ENCODE assay signal across 8 cellular contexts in the genomic region with DNA sequence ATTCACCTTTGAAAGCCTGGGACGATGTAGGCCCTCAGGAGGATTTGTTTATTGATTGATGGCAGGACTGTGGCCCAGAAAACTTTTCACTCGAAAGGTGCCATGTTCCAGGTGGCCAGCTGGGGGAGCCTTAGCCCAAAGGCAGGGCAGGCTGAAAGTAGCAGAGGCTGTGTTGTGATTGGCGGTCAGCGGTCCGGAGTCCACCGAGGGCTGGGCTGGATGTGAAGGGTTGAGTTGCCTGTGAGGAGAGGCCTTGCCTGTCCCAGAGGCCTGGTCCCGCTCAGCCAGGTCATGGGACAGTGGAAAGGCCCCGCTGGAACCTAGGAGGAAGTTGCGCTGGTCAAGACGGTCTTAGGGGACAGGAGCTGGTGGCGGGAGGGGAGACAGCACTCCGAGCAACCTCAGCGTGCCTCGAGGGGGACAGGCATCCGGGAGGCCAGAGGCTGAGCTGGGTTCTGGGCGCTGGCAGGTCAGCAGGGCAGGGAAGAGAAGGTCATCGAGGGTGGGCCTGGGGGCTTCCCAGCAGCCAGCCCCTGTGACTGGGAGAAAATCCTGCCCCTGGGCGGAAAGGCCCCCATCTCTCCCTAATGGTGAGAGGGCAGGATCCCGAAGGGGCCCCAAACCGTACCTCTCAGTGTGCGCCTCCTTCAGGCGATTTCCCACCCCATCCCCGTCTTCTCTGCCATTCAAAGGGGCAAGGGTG. TPM values are rescaled to one million over a fixed set of nuclear protein-coding genes. Genes with fewer than 3 reads are reported as not detected.
DNase-seq lines count a peak whose midpoint lies in the region; ATAC-seq and TF ChIP-seq lines count a peak whose summit lies in the region.

No MANE protein-coding gene starts in this region.

- H2AFZ ChIP-seq in HCT116 (ENCODE audit: low read depth, low read length, poor library complexity, severe bottlenecking): no peak overlapping the region

- H3K9me2 ChIP-seq in HCT116 (ENCODE audit: insufficient read depth): no peaks in the 10 kb centered on the region

- no peaks in the 10 kb centered on the region for H3K36me3 Mint-ChIP-seq in activated CD8-positive, alpha-beta memory T cell treated with anti-CD3 and anti-CD28 coated beads, Interleukin-2, amount 10 ng/mL, durations not matched to agents 7 days and 5 days

- peak; percentile 70 to 88 (median 80); a peak in 5 of 6 replicates for TF ChIP-seq CTCF in HCT116 (IDR thresholded peaks at IDR 0.05 in 2 of 3, conservative IDR thresholded peaks at IDR 0.05 in 1 of 3; ENCODE audit: borderline replicate concordance in 1 of 3, insufficient read depth in 1 of 3, low read depth in 2 of 3, low read length in 2 of 3)

- CTCF ChIA-PET in HCT116 (lab: Charles Lee): interaction anchor here (0.5 to 1.4 kb wide), 5 partner anchors 9 to 228 kb away, joined by 3 to 4 read pairs (median 3); partner anchors contain the start of gene SDR39U1
- CTCF ChIA-PET in activated CD8-positive, alpha-beta memory T cell treated with anti-CD3 and anti-CD28 coated beads, Interleukin-2, amount 10 ng/mL, durations not matched to agents 7 days and 5 days (lab: Charles Lee): interaction anchor here (0.6 to 5.5 kb wide), 13 partner anchors 9 to 651 kb away, joined by 3 to 26 read pairs (median 3); partner anchors contain the start of genes GZMB and GZMH

- H3K4me2 ChIP-seq in HCT116 (ENCODE audit: low read length): 0 out of 2 replicates have a peak overlapping the region, but pooled peaks have one; percentile 17

- H3K27ac ChIP-seq in HCT116 (ENCODE audit: low read depth, low read length): no peak overlapping the region

- H3K4me1 Mint-ChIP-seq in activated CD8-positive, alpha-beta memory T cell treated with anti-CD3 and anti-CD28 coated beads, Interleukin-2, amount 10 ng/mL, durations not matched to agents 7 days and 5 days: peaks cover 20% of the 10 kb centered on the region

- intact Hi-C loops in HCT116 (cut with micrococcal nuclease): loop anchor here (2.0 kb wide), 1 partner anchor 197 kb away; no protein-coding TSS in a partner anchor

- TF ChIP-seq RAD21 in HCT116 (IDR thresholded peaks at IDR 0.05; ENCODE audit: low read depth): peak; percentile 69

- BruUV-seq in HCT116 (replicated peaks; lab: Mats Ljungman, UMichigan): no TSS peak

- H3K4me1 ChIP-seq in HCT116 (ENCODE audit: control insufficient read depth in 1 of 2, insufficient read depth in 2 of 2, low read length in 2 of 2): peaks cover 2 to 23% of the 10 kb centered on the region in 2 experiments; a peak in 3 of 4 replicates

- H3K36me3 ChIP-seq in HCT116 (ENCODE audit: control insufficient read depth in 1 of 2, insufficient read depth in 2 of 2, low read length in 2 of 2): no peaks in the 10 kb centered on the region

- RAD21 ChIA-PET in HCT116 (lab: Charles Lee; ENCODE audit: low non-redundant PET in 1 of 2, low total read pairs in 2 of 2, uncharacterized antibody in 2 of 2, unreplicated experiment in 2 of 2): no interaction called here

- no peaks in the 10 kb centered on the region for H3K27me3 Mint-ChIP-seq in activated CD8-positive, alpha-beta memory T cell treated with anti-CD3 and anti-CD28 coated beads, Interleukin-2, amount 10 ng/mL, durations not matched to agents 7 days and 5 days

- no peaks in the 10 kb centered on the region for H3K9me3 Mint-ChIP-seq in activated CD8-positive, alpha-beta memory T cell treated with anti-CD3 and anti-CD28 coated beads, Interleukin-2, amount 10 ng/mL, durations not matched to agents 7 days and 5 days (ENCODE audit: low read depth)

- peak overlapping the region; percentile 38 for H3K4me3 Mint-ChIP-seq in activated CD8-positive, alpha-beta memory T cell treated with anti-CD3 and anti-CD28 coated beads, Interleukin-2, amount 10 ng/mL, durations not matched to agents 7 days and 5 days

- no peaks in the 10 kb centered on the region for H4K20me1 ChIP-seq in HCT116 (ENCODE audit: insufficient read depth)

- H3K79me2 ChIP-seq in HCT116 (ENCODE audit: insufficient read depth, low read length): no peaks in the 10 kb centered on the region

- no peak for TF ChIP-seq POLR2A in HCT116 (IDR thresholded peaks at IDR 0.05; ENCODE audit: borderline replicate concordance, extremely low read depth, insufficient read depth, insufficient read length)

- POLR2A ChIA-PET in HCT116 (lab: Charles Lee): no interaction called here

- no peak overlapping the region for H3K9ac ChIP-seq in HCT116 (ENCODE audit: low read length)

- DNase-seq in NCI-H524 (lab: John Stamatoyannopoulos, UW) (peak; percentile 16 to 57), NCI-H524 treated with DMSO at 0.1 percent for 48 hours (lab: John Stamatoyannopoulos, UW) (no peak), HCT116 (ENCODE audit: low read depth, low spot score) (peak; percentile 44), NCI-H510A treated with DMSO at 0.1 percent for 48 hours (lab: John Stamatoyannopoulos, UW) (peak; percentile 9), fibroblast of the conjunctiva (ENCODE audit: low read depth) (peak; percentile 1)
- peak; percentile 71 for DNase-seq in activated CD8-positive, alpha-beta memory T cell treated with anti-CD3 and anti-CD28 coated beads, Interleukin-2, amount 10 ng/mL, durations not matched to agents 7 days and 5 days
- peak; percentile 21 to 55 for DNase-seq in stimulated activated CD4-positive, alpha-beta T cell treated with anti-CD3 and anti-CD28 coated beads, Interleukin-12 subunit alpha, Interleukin-12 subunit beta, amount 100 ng/mL, for 24 hours (ENCODE audit: low read depth in 2 of 2)

- no peaks in the 10 kb centered on the region for H3K27me3 ChIP-seq in HCT116 (ENCODE audit: insufficient read depth, low read length)

- H3K27ac Mint-ChIP-seq in activated CD8-positive, alpha-beta memory T cell treated with anti-CD3 and anti-CD28 coated beads, Interleukin-2, amount 10 ng/mL, durations not matched to agents 7 days and 5 days: peak overlapping the region; percentile 71

- ATAC-seq in HCT116 (peak; percentile 98), GM21515 (IDR thresholded peaks at IDR 0.05; ENCODE audit: unreplicated experiment) (no peak)
- ATAC-seq in activated CD8-positive, alpha-beta memory T cell treated with anti-CD3 and anti-CD28 coated beads, Interleukin-2, amount 10 ng/mL, durations not matched to agents 7 days and 5 days: peak; percentile 82

- H3K9me3 ChIP-seq in HCT116 (ENCODE audit: control insufficient read depth in 1 of 2, insufficient read depth in 1 of 2, low read depth in 1 of 2, low read length in 2 of 2): no peaks in the 10 kb centered on the region

- no peak overlapping the region for H3K4me3 ChIP-seq in HCT116 (replicated peaks in 1 of 2; ENCODE audit: low read depth in 1 of 2, low read length in 2 of 2)

TF ChIP-seq in HCT116, 20 proteins besides CTCF, POLR2A, EP300 and RAD21 (continues in another document):
- TF ChIP-seq, protein P1, sequence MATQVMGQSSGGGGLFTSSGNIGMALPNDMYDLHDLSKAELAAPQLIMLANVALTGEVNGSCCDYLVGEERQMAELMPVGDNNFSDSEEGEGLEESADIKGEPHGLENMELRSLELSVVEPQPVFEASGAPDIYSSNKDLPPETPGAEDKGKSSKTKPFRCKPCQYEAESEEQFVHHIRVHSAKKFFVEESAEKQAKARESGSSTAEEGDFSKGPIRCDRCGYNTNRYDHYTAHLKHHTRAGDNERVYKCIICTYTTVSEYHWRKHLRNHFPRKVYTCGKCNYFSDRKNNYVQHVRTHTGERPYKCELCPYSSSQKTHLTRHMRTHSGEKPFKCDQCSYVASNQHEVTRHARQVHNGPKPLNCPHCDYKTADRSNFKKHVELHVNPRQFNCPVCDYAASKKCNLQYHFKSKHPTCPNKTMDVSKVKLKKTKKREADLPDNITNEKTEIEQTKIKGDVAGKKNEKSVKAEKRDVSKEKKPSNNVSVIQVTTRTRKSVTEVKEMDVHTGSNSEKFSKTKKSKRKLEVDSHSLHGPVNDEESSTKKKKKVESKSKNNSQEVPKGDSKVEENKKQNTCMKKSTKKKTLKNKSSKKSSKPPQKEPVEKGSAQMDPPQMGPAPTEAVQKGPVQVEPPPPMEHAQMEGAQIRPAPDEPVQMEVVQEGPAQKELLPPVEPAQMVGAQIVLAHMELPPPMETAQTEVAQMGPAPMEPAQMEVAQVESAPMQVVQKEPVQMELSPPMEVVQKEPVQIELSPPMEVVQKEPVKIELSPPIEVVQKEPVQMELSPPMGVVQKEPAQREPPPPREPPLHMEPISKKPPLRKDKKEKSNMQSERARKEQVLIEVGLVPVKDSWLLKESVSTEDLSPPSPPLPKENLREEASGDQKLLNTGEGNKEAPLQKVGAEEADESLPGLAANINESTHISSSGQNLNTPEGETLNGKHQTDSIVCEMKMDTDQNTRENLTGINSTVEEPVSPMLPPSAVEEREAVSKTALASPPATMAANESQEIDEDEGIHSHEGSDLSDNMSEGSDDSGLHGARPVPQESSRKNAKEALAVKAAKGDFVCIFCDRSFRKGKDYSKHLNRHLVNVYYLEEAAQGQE (IDR thresholded peaks at IDR 0.05; ENCODE audit: low read depth): no peak
- no peak for TF ChIP-seq SP1 (IDR thresholded peaks at IDR 0.05; ENCODE audit: low read depth)
- TF ChIP-seq EZH2phosphoT487 (IDR thresholded peaks at IDR 0.05; ENCODE audit: borderline replicate concordance): no peak
- TF ChIP-seq SRF (IDR thresholded peaks at IDR 0.05; ENCODE audit: low read depth): no peak
- no peak for TF ChIP-seq ZNF274 (IDR thresholded peaks at IDR 0.05; ENCODE audit: low read depth, low read length)
- no peak for TF ChIP-seq JUND (IDR thresholded peaks at IDR 0.05)
- no peak for TF ChIP-seq ELF1 (IDR thresholded peaks at IDR 0.05; ENCODE audit: borderline replicate concordance, low read depth)
- no peak for TF ChIP-seq MAX (IDR thresholded peaks at IDR 0.05)
- TF ChIP-seq POLR2AphosphoS5 (IDR thresholded peaks at IDR 0.05; ENCODE audit: low read depth, low read length): no peak

RNA-seq across cellular contexts. Expression of gene CMA1, which starts 26.3 kb away (rescaled TPM):
- not detected for total RNA-seq in HCT116 (2021; ENCODE audit: unreplicated experiment)
- not detected in 2 replicates for polyA plus RNA-seq in HCT116 (2012)
- total RNA-seq in activated CD8-positive, alpha-beta memory T cell treated with anti-CD3 and anti-CD28 coated beads, Interleukin-2, amount 10 ng/mL, durations not matched to agents 7 days and 5 days: not detected

RNA-seq across cellular contexts. Expression of gene SDR39U1, which starts 39.2 kb away (rescaled TPM):
- 61.8 TPM for total RNA-seq in HCT116 (2021; ENCODE audit: unreplicated experiment)
- polyA plus RNA-seq in HCT116 (2012): 70.6 and 72.0 TPM in 2 replicates
- 10 to 100 TPM; 45.6 to 45.9 TPM for total RNA-seq in activated CD8-positive, alpha-beta memory T cell treated with anti-CD3 and anti-CD28 coated beads, Interleukin-2, amount 10 ng/mL, durations not matched to agents 7 days and 5 days

RNA-seq across cellular contexts. Expression of gene KHNYN, which starts 52.0 kb away (rescaled TPM):
- total RNA-seq in HCT116 (2021; ENCODE audit: unreplicated experiment): 50.1 TPM
- polyA plus RNA-seq in HCT116 (2012): 41.0 and 42.0 TPM in 2 replicates
- total RNA-seq in activated CD8-positive, alpha-beta memory T cell treated with anti-CD3 and anti-CD28 coated beads, Interleukin-2, amount 10 ng/mL, durations not matched to agents 7 days and 5 days: 10 to 100 TPM; 73.3 to 81.2 TPM

RNA-seq across cellular contexts. Expression of gene CBLN3, which starts 52.3 kb away (rescaled TPM):
- total RNA-seq in HCT116 (2021; ENCODE audit: unreplicated experiment): 2.0 TPM
- polyA plus RNA-seq in HCT116 (2012): 1.0 and 1.4 TPM in 2 replicates
- 1 to 10 TPM; 5.0 to 7.1 TPM for total RNA-seq in activated CD8-positive, alpha-beta memory T cell treated with anti-CD3 and anti-CD28 coated beads, Interleukin-2, amount 10 ng/mL, durations not matched to agents 7 days and 5 days
